8 cellular contexts compared by ENCODE assay signal in genomic region chrX:153599192-153600031, GRCh38. TPM values are rescaled to one million over a fixed set of nuclear protein-coding genes. Genes with fewer than 3 reads are reported as not detected.
A peak's percentile ranks its signal among the peaks of the same experiment; 100 is the strongest.
DNase-seq lines count a peak whose midpoint lies in the region; TF ChIP-seq lines count a peak whose summit lies in the region.

No MANE protein-coding gene starts in this region.

- H3K9me3 Mint-ChIP-seq in activated naive CD4-positive, alpha-beta T cell treated with anti-CD3 and anti-CD28 coated beads for 36 hours = no peaks in the 10 kb centered on the region

- intact Hi-C loops in activated naive CD4-positive, alpha-beta T cell treated with anti-CD3 and anti-CD28 coated beads for 36 hours (cut with micrococcal nuclease) = loop anchor here (1.0 to 5.0 kb wide), 7 partner anchors 16 to 567 kb away; partner anchors contain the start of genes ABCD1, BCAP31, HAUS7 and IDH3G

- H2AFZ ChIP-seq in Loucy (ENCODE audit: low read length) = peak overlapping the region; percentile 86

- H3K4me1 Mint-ChIP-seq in activated naive CD4-positive, alpha-beta T cell treated with anti-CD3 and anti-CD28 coated beads for 36 hours (ENCODE audit: low read depth) = peaks cover 49% of the 10 kb centered on the region

- in situ Hi-C loops in SK-MEL-5 (cut with HindIII; ENCODE audit: low pct_unique_long_range_greater_than_20kb, low sequenced_read_pairs) = no loop called here

- H3K27me3 ChIP-seq in H7 (ENCODE audit: control insufficient read depth, insufficient read depth, low read length) = no peaks in the 10 kb centered on the region
- H3K27me3 ChIP-seq in Loucy (ENCODE audit: insufficient read depth, low read length, poor library complexity, severe bottlenecking) = no peaks in the 10 kb centered on the region

- CTCF ChIA-PET in activated naive CD4-positive, alpha-beta T cell treated with anti-CD3 and anti-CD28 coated beads for 36 hours (lab: Charles Lee) = interaction anchor here (0.6 to 2.7 kb wide), 3 partner anchors 8 to 69 kb away, joined by 3 to 15 read pairs (median 4); no protein-coding TSS in a partner anchor

- H3K27ac Mint-ChIP-seq in activated naive CD4-positive, alpha-beta T cell treated with anti-CD3 and anti-CD28 coated beads for 36 hours = peak overlapping the region; percentile 68

- peaks cover 20% of the 10 kb centered on the region for H4K20me1 ChIP-seq in Loucy (ENCODE audit: insufficient read depth, low read length, poor library complexity, severe bottlenecking)

- peak overlapping the region; percentile 89 for H3K4me2 ChIP-seq in Loucy (ENCODE audit: low read depth, low read length, poor library complexity, severe bottlenecking)

- peaks cover 45% of the 10 kb centered on the region for H3K79me2 ChIP-seq in Loucy (ENCODE audit: insufficient read depth, low read length)

- peak; percentile 91 for DNase-seq in ELF-1 (ENCODE audit: low read depth, low spot score)
- peak; percentile 96 for DNase-seq in H7
- DNase-seq in SK-MEL-5 (ENCODE audit: low read depth, low spot score) = peak; percentile 85
- DNase-seq in activated naive CD4-positive, alpha-beta T cell treated with anti-CD3 and anti-CD28 coated beads for 36 hours = peak; percentile 86
- peak; percentile 91 for DNase-seq in germinal center (ENCODE audit: low spot score)
- peak; percentile 74 for DNase-seq in occipital lobe (lab: John Stamatoyannopoulos, UW)
- DNase-seq in superior temporal gyrus (ENCODE audit: extremely low spot score) = peak; percentile 75

- no peaks in the 10 kb centered on the region for H3K27me3 Mint-ChIP-seq in activated naive CD4-positive, alpha-beta T cell treated with anti-CD3 and anti-CD28 coated beads for 36 hours (ENCODE audit: low read depth)

- peaks cover 15% of the 10 kb centered on the region for H3K4me1 ChIP-seq in Loucy (ENCODE audit: insufficient read depth, low read length, poor library complexity, severe bottlenecking)

- H3K36me3 ChIP-seq in H7 (replicated peaks; ENCODE audit: control insufficient read depth, insufficient read depth, low read length) (no peaks in the 10 kb centered on the region), Loucy (ENCODE audit: insufficient read depth, low read length) (peaks cover 3% of the 10 kb centered on the region; the same call in 1 of the 2 replicates)

- peaks cover 4% of the 10 kb centered on the region for H3K36me3 Mint-ChIP-seq in activated naive CD4-positive, alpha-beta T cell treated with anti-CD3 and anti-CD28 coated beads for 36 hours (ENCODE audit: low read depth)

- H3F3A ChIP-seq in Loucy (ENCODE audit: low read depth) = no peaks in the 10 kb centered on the region

- no peaks in the 10 kb centered on the region for H3K9me2 ChIP-seq in Loucy (replicated peaks; ENCODE audit: low read depth, low read length)

- H3K9ac ChIP-seq in Loucy (ENCODE audit: low read depth, low read length, poor library complexity, severe bottlenecking) = peak overlapping the region; percentile 89

- H3K4me3 ChIP-seq in H7 (ENCODE audit: insufficient read depth, low read depth, low read length) = peak overlapping the region; percentile 60
- peak overlapping the region; percentile 83 for H3K4me3 ChIP-seq in Loucy (ENCODE audit: low read length, poor library complexity, severe bottlenecking)

- no peak for TF ChIP-seq CTCF in Loucy (conservative IDR thresholded peaks at IDR 0.05; ENCODE audit: low read length)

- H3K9me3 ChIP-seq in Loucy (ENCODE audit: insufficient read depth, low read depth, low read length) = no peaks in the 10 kb centered on the region

- H3K4me3 Mint-ChIP-seq in activated naive CD4-positive, alpha-beta T cell treated with anti-CD3 and anti-CD28 coated beads for 36 hours = peak overlapping the region; percentile 82

RNA-seq across cellular contexts. Expression of gene CCNQ, which starts 0.5 kb away (rescaled TPM):
- 27.0 and 30.4 TPM in 2 replicates for total RNA-seq in H7 (2014; rRNA removed; shearing (Covaris generic))
- 44.4 and 45.2 TPM in 2 replicates for total RNA-seq in SK-MEL-5 (2014; rRNA removed; shearing (Covaris generic))
- 38.0 and 43.2 TPM in 2 replicates for polyA plus RNA-seq in SK-MEL-5 (2015; cell fraction: cytosol; rRNA removed)
- polyA plus RNA-seq in SK-MEL-5 (2015; cell fraction: nucleus; rRNA removed) = 11.3 and 16.7 TPM in 2 replicates
- 10 to 100 TPM; 13.4 to 15.1 TPM for total RNA-seq in activated naive CD4-positive, alpha-beta T cell treated with anti-CD3 and anti-CD28 coated beads for 36 hours
- total RNA-seq in occipital lobe = 17.3 TPM

RNA-seq across cellular contexts. Expression of gene DUSP9, which starts 47.6 kb away (rescaled TPM):
- 2.3 and 3.3 TPM in 2 replicates for total RNA-seq in H7 (2014; rRNA removed; shearing (Covaris generic))
- total RNA-seq in SK-MEL-5 (2014; rRNA removed; shearing (Covaris generic)) = 6.1 and 6.8 TPM in 2 replicates
- polyA plus RNA-seq in SK-MEL-5 (2015; cell fraction: cytosol; rRNA removed) = 8.9 and 9.0 TPM in 2 replicates
- polyA plus RNA-seq in SK-MEL-5 (2015; cell fraction: nucleus; rRNA removed) = 6.9 and 8.1 TPM in 2 replicates
- total RNA-seq in activated naive CD4-positive, alpha-beta T cell treated with anti-CD3 and anti-CD28 coated beads for 36 hours = under 1 TPM in 1 of 2 experiments, not detected in 1; 0.36 TPM
- 1.7 TPM for total RNA-seq in occipital lobe

Comparison
In these comparisons a context has a peak if more than half of its experiments do, and no peak if none do; other contexts are left out.
1. Peak in every context shown above with its lines: DNase-seq and H3K4me3 ChIP-seq.